Comparison of ENCODE assay signal across 16 cellular contexts in the genomic region with DNA sequence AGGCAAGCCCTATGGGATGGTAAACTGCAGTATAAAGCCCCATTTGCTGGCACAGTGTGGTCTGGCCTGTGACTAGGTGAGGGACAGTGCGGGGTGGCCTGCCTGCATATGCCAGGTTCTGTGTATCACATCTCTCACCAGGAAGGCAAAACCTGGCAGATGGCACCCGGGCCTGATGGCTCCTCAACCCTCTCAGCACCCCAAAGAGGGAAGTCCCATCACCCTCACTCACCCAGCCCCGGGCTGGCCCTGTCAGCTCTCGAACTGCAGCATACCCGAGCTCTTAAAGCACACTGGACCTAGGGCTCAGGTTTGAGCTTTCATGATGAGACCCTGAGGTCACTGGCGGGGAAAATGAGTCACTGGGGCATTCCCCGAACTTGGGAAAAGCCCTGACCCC.
DNase-seq lines count a peak whose midpoint lies in the region; ATAC-seq and TF ChIP-seq lines count a peak whose summit lies in the region.
"Had no signal": no experiment of that assay in that cellular context is flagged by ENCODE, and none has a peak within 500 bp of the region (broad histone marks: within the 10 kb centered on the region; RNA-seq: fewer than 3 reads in every experiment).

No MANE protein-coding gene starts in this region.

- H3K4me1 ChIP-seq in heart left ventricle (peaks cover 0 to 22% (median 12%) of the 10 kb centered on the region in 12 donors), right atrium auricular region (peaks cover 0 to 21% of the 10 kb centered on the region in 2 donors)

- H3K4me1 Mint-ChIP-seq in chondrocyte (ENCODE audit: low read depth) (peaks cover 19% of the 10 kb centered on the region), naive B cell (peaks cover 48 to 88% (median 84%) of the 10 kb centered on the region in 3 donors), T-helper 17 cell (peaks cover 7% of the 10 kb centered on the region)

- no peak for ATAC-seq in heart left ventricle
- ATAC-seq in naive B cell (ENCODE audit: low read depth in 2 of 2), result peak; percentile 50 to 51
- ATAC-seq in T-helper 17 cell, result no peak
- ATAC-seq in GM18498 (IDR thresholded peaks at IDR 0.05; ENCODE audit: unreplicated experiment), result no peak

- no peak overlapping the region for H3K4me3 ChIP-seq in heart left ventricle
- no peak overlapping the region for H3K4me3 ChIP-seq in right atrium auricular region
- H3K4me3 ChIP-seq: MG63 had no signal

- H3K27me3 ChIP-seq in heart left ventricle (no peaks in the 10 kb centered on the region), right atrium auricular region (no peaks in the 10 kb centered on the region)
- H3K27me3 ChIP-seq: MG63 had no signal

- H3K36me3 ChIP-seq in heart left ventricle, result no peaks in the 10 kb centered on the region
- H3K36me3 ChIP-seq in right atrium auricular region, result no peaks in the 10 kb centered on the region
- H3K36me3 ChIP-seq: MG63 had no signal

- H3K4me3 Mint-ChIP-seq in chondrocyte (ENCODE audit: unreplicated experiment) (no peak overlapping the region), naive B cell (peak overlapping the region in 2 of 8 donors; percentile 5 to 15), T-helper 17 cell (no peak overlapping the region)
- H3K4me3 Mint-ChIP-seq: HFFc6 had no signal

- H3K9me3 ChIP-seq in heart left ventricle (peaks cover 0 to 6% (median 0%) of the 10 kb centered on the region in 12 donors), right atrium auricular region (peaks cover 0 to 7% of the 10 kb centered on the region in 2 donors), T-helper 17 cell (ENCODE audit: control insufficient read depth, low read length, poor library complexity, severe bottlenecking) (no peaks in the 10 kb centered on the region)

- intact Hi-C loops in heart left ventricle (cut with DNase I), result no loop called here

- H3K36me3 Mint-ChIP-seq in chondrocyte (ENCODE audit: low read depth) (peaks cover 1% of the 10 kb centered on the region), naive B cell (peaks cover 4 to 9% of the 10 kb centered on the region in 2 donors), T-helper 17 cell (ENCODE audit: low read depth) (no peaks in the 10 kb centered on the region)

- H3K27me3 Mint-ChIP-seq in chondrocyte (ENCODE audit: low read depth) (no peaks in the 10 kb centered on the region), naive B cell (no peaks in the 10 kb centered on the region), T-helper 17 cell (no peaks in the 10 kb centered on the region)

- H3K27ac Mint-ChIP-seq in chondrocyte (ENCODE audit: unreplicated experiment) (no peak overlapping the region), naive B cell (peak overlapping the region in 4 of 6 donors; percentile 58 to 82 (median 74)), T-helper 17 cell (no peak overlapping the region)
- H3K27ac Mint-ChIP-seq: HFFc6 had no signal

- TF ChIP-seq POLR2A in heart left ventricle (IDR thresholded peaks at IDR 0.05), result no peak

- DNase-seq in heart left ventricle, result peak in 3 of 5 donors; percentile 5 to 45 (median 18)
- DNase-seq in right atrium auricular region (ENCODE audit: low spot score), result no peak
- peak; percentile 68 for DNase-seq in chondrocyte (ENCODE audit: low spot score)
- no peak for DNase-seq in naive B cell
- no peak for DNase-seq in T-helper 17 cell
- DNase-seq in GOT3 (lab: John Stamatoyannopoulos, UW), result no peak
- DNase-seq: DMS 273 treated with DMSO at 0.1 percent for 48 hours, HFFc6, MG63, NCI-H1092 treated with DMSO at 0.1 percent for 48 hours, NCI-H187, NCI-H526 treated with DMSO at 0.1 percent for 48 hours, SIG-M5 had no signal

- no peak for TF ChIP-seq CTCF in heart left ventricle (IDR thresholded peaks at IDR 0.05)
- no peak for TF ChIP-seq CTCF in right atrium auricular region (IDR thresholded peaks at IDR 0.05)
- no peak for TF ChIP-seq CTCF in chondrocyte (IDR thresholded peaks at IDR 0.05)

- H3K27ac ChIP-seq in heart left ventricle (no peak overlapping the region), right atrium auricular region (no peak overlapping the region)
- H3K27ac ChIP-seq: C4-2B, KMS-11 had no signal

- H3K9me3 Mint-ChIP-seq in chondrocyte (ENCODE audit: low read depth), result peaks cover 6% of the 10 kb centered on the region
- H3K9me3 Mint-ChIP-seq in naive B cell, result peaks cover 0 to 9% (median 5%) of the 10 kb centered on the region in 7 donors

- WGBS in heart left ventricle, 4 donors, result 92 to 94% (median 93%) methylated on average over 5 to 7 of the region's 7 CpGs

Comparison
In these comparisons a context has a peak if more than half of its experiments do, and no peak if none do; other contexts are left out.
1. DNase-seq: peak in heart left ventricle (3 of 5) and chondrocyte (single experiment); none in right atrium auricular region (single experiment), naive B cell (single experiment), T-helper 17 cell (0 of 3) and GOT3 (single experiment).
2. ATAC-seq: peak in naive B cell (2 of 2); none in heart left ventricle (0 of 4), T-helper 17 cell (single experiment) and GM18498 (single experiment).
3. H3K27ac Mint-ChIP-seq: peak in naive B cell (4 of 6); none in chondrocyte (single experiment) and T-helper 17 cell (single experiment).